28 cellular contexts compared by ENCODE assay signal in the genomic region with DNA sequence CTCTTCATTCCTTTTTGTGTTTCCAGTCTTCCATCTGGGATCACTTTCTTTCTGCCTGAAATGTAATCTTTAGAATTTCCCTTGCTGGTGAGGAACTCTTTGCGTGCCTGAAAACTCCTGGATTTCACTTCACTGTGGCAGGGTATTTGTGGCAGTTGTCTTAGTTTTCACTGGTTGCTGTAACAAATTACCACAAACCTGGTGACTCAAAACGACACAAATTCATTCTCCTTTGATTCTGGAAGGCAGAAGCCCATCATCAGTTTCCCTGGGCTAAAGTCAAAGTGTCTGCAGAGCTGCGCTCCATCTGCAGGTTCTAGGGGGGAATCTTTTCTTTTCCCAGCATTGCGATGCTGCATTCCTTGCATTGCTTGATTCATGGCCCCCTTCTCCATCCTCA.
"Had no signal": no experiment of that assay in that cellular context is flagged by ENCODE, and none has a peak within 500 bp of the region (broad histone marks: within the 10 kb centered on the region; RNA-seq: fewer than 3 reads in every experiment).

No MANE protein-coding gene starts in this region.

- H3K9me3 Mint-ChIP-seq: neural crest cell had no signal

- H3K36me3 Mint-ChIP-seq: stimulated activated memory B cell treated with anti-CD40 and anti-IgM and Interleukin-4, amounts not matched to agents 10 μg/mL and 1 μg/mL and 100 μg/mL, for 72 hours; T-cell had no signal

- H2AFZ ChIP-seq: parathyroid adenoma had no signal

- ATAC-seq: activated CD8-positive, alpha-beta memory T cell treated with anti-CD3 and anti-CD28 coated beads, Interleukin-2, amount 10 ng/mL, durations not matched to agents 7 days and 5 days; body of pancreas; heart right ventricle; left ventricle myocardium superior; psoas muscle; stimulated activated memory B cell treated with anti-CD40 and anti-IgM and Interleukin-4, amounts not matched to agents 10 μg/mL and 1 μg/mL and 100 μg/mL, for 72 hours; T-cell had no signal

- H3K4me3 ChIP-seq: adrenal gland, body of pancreas, esophagus squamous epithelium, heart right ventricle, psoas muscle, sigmoid colon, tibial nerve had no signal

- H3K27ac ChIP-seq: adrenal gland, body of pancreas, epithelial cell of prostate, esophagus squamous epithelium, parathyroid adenoma, psoas muscle, sigmoid colon, tibial nerve had no signal

- H3K79me2 ChIP-seq: parathyroid adenoma had no signal

- H3K4me1 Mint-ChIP-seq: neural crest cell had no signal

- H3K27me3 ChIP-seq: adrenal gland, body of pancreas, esophagus squamous epithelium, heart right ventricle, sigmoid colon, tibial nerve had no signal

- DNase-seq: activated CD4-positive, alpha-beta memory T cell treated with anti-CD3 and anti-CD28 coated beads, Interleukin-2, amount 10 ng/mL, durations not matched to agents 7 days and 5 days; activated CD4-positive, alpha-beta T cell treated with anti-CD3 and anti-CD28 coated beads, Interleukin-2, amount 10 ng/mL, durations not matched to agents 24 days and 14 days; activated CD8-positive, alpha-beta memory T cell treated with anti-CD3 and anti-CD28 coated beads, Interleukin-2, amount 10 ng/mL, durations not matched to agents 7 days and 5 days; activated gamma-delta T cell treated with Interleukin-2 at 50 U/mL for 16 hours; adrenal gland; aorta; body of pancreas; dermis blood vessel endothelial cell; effector CD4-positive, alpha-beta T cell; esophagus squamous epithelium; foreskin melanocyte; heart right ventricle; left ventricle myocardium superior; occipital lobe; psoas muscle; sigmoid colon; small intestine; stimulated activated CD4-positive, alpha-beta T cell treated with anti-CD3 and anti-CD28 coated beads, Interleukin-4, amount 100 ng/mL, for 24 hours; T-cell had no signal

- H3K27me3 Mint-ChIP-seq: activated CD4-positive, alpha-beta T cell treated with anti-CD3 and anti-CD28 coated beads, Interleukin-2, amount 10 ng/mL, durations not matched to agents 24 days and 14 days; stimulated activated memory B cell treated with anti-CD40 and anti-IgM and Interleukin-4, amounts not matched to agents 10 μg/mL and 1 μg/mL and 100 μg/mL, for 72 hours; T-cell had no signal

- FAIRE-seq: colon, endometrium, small intestine had no signal

- H3K4me1 ChIP-seq: adrenal gland had no signal

- H3K36me3 ChIP-seq: adrenal gland, esophagus squamous epithelium, heart right ventricle, sigmoid colon, tibial nerve had no signal

- H3K4me3 Mint-ChIP-seq: activated CD4-positive, alpha-beta memory T cell treated with anti-CD3 and anti-CD28 coated beads, Interleukin-2, amount 10 ng/mL, durations not matched to agents 7 days and 5 days; activated CD4-positive, alpha-beta T cell treated with anti-CD3 and anti-CD28 coated beads, Interleukin-2, amount 10 ng/mL, durations not matched to agents 24 days and 14 days; activated CD8-positive, alpha-beta memory T cell treated with anti-CD3 and anti-CD28 coated beads, Interleukin-2, amount 10 ng/mL, durations not matched to agents 7 days and 5 days; neural crest cell; stimulated activated memory B cell treated with anti-CD40 and anti-IgM and Interleukin-4, amounts not matched to agents 10 μg/mL and 1 μg/mL and 100 μg/mL, for 72 hours; T-cell; T-helper 2 cell treated with Interferon-gamma antibody and Interleukin-4, amounts not matched to agents 5 μg/mL and 100 μg/mL, for 36 hours had no signal

- H3K9me3 ChIP-seq: adrenal gland, body of pancreas, esophagus squamous epithelium, sigmoid colon, tibial nerve had no signal

- H3K9ac ChIP-seq: parathyroid adenoma had no signal

- H3K27ac Mint-ChIP-seq: activated CD4-positive, alpha-beta memory T cell treated with anti-CD3 and anti-CD28 coated beads, Interleukin-2, amount 10 ng/mL, durations not matched to agents 7 days and 5 days; activated CD4-positive, alpha-beta T cell treated with anti-CD3 and anti-CD28 coated beads, Interleukin-2, amount 10 ng/mL, durations not matched to agents 24 days and 14 days; activated CD8-positive, alpha-beta memory T cell treated with anti-CD3 and anti-CD28 coated beads, Interleukin-2, amount 10 ng/mL, durations not matched to agents 7 days and 5 days; activated naive CD4-positive, alpha-beta T cell treated with anti-CD3 and anti-CD28 coated beads, Interleukin-2, amount 50 U/mL, for 72 hours; stimulated activated memory B cell treated with anti-CD40 and anti-IgM and Interleukin-4, amounts not matched to agents 10 μg/mL and 1 μg/mL and 100 μg/mL, for 72 hours; T-cell; T-helper 2 cell treated with Interferon-gamma antibody and Interleukin-4, amounts not matched to agents 5 μg/mL and 100 μg/mL, for 36 hours had no signal
